ENCODE assay signal across 1 cellular context in the genomic region with DNA sequence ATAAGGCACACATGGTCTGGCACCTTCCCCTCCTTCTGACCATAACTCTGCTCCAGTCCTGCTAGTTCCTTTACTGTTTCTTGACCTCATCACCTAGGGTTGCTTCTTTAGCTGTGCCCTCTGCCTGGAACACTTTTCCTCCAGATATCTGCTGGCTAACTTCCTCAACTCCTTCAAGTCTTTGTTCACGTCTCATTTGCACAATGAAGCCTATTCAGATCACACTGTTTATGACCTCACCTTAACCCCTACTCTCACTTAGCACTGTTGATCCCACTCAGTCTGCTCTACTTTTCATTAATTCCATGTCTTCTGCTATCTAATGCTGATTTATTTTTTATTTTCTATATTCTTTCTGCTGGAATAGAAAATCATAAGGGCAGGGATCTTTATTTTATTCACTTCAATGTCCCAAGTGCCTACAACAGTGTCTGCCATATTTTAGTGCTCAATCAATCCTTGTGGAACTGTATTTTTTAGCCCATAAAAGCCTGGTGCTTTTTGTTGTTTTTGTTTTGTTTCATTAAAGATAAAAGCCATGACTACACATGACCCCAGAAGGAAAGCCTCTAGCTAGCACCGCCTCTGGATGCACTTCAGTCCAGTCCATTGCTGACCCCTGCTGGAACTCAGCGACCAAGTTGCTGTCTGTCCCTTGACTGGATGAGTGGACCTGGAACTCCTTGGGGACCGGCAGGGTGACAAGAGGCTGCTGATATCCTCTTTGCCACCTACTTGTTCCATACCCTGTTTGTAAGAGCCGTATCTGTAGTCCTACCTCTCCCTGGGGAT.
TF ChIP-seq lines count a peak whose summit lies in the region.

No MANE protein-coding gene starts in this region.

TF ChIP-seq in K562, 482 proteins besides CTCF, POLR2A, EP300 and RAD21 (continues in another document):
- TF ChIP-seq HMG20A (CRISPR knock-in tag; conservative IDR thresholded peaks at IDR 0.05) (no peak; the same call in 1 of the 2 replicates), MYNN (IDR thresholded peaks at IDR 0.05) (0 out of 2 replicates have a peak, but pooled peaks have one; percentile 67), MYNN (CRISPR knock-in tag; IDR thresholded peaks at IDR 0.05) (no peak), CREB5 (CRISPR knock-in tag; IDR thresholded peaks at IDR 0.05) (no peak), CREM (IDR thresholded peaks at IDR 0.05; ENCODE audit: low read depth) (no peak), SIN3B (IDR thresholded peaks at IDR 0.05; ENCODE audit: low read depth) (no peak), C11orf30 (IDR thresholded peaks at IDR 0.05; ENCODE audit: low read depth) (no peak), MITF (IDR thresholded peaks at IDR 0.05) (no peak), NFATC3 (IDR thresholded peaks at IDR 0.05) (no peak), NR2C1 (IDR thresholded peaks at IDR 0.05) (peak; percentile 44; the same call in 1 of the 2 replicates), NR2C1 (tag; IDR thresholded peaks at IDR 0.05) (peak; percentile 75; the same call in 1 of the 2 replicates), ZFP1 (CRISPR knock-in tag; IDR thresholded peaks at IDR 0.05) (no peak), POLR2B (IDR thresholded peaks at IDR 0.05; ENCODE audit: low read depth, partially characterized antibody) (no peak), RFX5 (IDR thresholded peaks at IDR 0.05; ENCODE audit: low read depth, low read length) (no peak), ARNT (IDR thresholded peaks at IDR 0.05) (peak in 1 of 2 experiments; percentile 51; a peak in 1 of 4 replicates), RREB1 (CRISPR knock-in tag; IDR thresholded peaks at IDR 0.05) (no peak), NBN (IDR thresholded peaks at IDR 0.05; ENCODE audit: low read depth) (no peak), SLC30A9 (CRISPR knock-in tag; IDR thresholded peaks at IDR 0.05) (no peak), ZNF140 (CRISPR knock-in tag; IDR thresholded peaks at IDR 0.05) (no peak), BMI1 (IDR thresholded peaks at IDR 0.05; ENCODE audit: low read length) (peak; percentile 76), EHMT2 (IDR thresholded peaks at IDR 0.05) (no peak), PKNOX1 (IDR thresholded peaks at IDR 0.05) (no peak)
- TF ChIP-seq, protein P1, sequence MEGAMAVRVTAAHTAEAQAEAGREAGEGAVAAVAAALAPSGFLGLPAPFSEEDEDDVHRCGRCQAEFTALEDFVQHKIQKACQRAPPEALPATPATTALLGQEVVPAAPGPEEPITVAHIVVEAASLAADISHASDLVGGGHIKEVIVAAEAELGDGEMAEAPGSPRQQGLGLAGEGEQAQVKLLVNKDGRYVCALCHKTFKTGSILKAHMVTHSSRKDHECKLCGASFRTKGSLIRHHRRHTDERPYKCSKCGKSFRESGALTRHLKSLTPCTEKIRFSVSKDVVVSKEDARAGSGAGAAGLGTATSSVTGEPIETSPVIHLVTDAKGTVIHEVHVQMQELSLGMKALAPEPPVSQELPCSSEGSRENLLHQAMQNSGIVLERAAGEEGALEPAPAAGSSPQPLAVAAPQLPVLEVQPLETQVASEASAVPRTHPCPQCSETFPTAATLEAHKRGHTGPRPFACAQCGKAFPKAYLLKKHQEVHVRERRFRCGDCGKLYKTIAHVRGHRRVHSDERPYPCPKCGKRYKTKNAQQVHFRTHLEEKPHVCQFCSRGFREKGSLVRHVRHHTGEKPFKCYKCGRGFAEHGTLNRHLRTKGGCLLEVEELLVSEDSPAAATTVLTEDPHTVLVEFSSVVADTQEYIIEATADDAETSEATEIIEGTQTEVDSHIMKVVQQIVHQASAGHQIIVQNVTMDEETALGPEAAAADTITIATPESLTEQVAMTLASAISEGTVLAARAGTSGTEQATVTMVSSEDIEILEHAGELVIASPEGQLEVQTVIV (CRISPR knock-in tag; IDR thresholded peaks at IDR 0.05; ENCODE audit: borderline replicate concordance) = no peak
- TF ChIP-seq, protein P2, sequence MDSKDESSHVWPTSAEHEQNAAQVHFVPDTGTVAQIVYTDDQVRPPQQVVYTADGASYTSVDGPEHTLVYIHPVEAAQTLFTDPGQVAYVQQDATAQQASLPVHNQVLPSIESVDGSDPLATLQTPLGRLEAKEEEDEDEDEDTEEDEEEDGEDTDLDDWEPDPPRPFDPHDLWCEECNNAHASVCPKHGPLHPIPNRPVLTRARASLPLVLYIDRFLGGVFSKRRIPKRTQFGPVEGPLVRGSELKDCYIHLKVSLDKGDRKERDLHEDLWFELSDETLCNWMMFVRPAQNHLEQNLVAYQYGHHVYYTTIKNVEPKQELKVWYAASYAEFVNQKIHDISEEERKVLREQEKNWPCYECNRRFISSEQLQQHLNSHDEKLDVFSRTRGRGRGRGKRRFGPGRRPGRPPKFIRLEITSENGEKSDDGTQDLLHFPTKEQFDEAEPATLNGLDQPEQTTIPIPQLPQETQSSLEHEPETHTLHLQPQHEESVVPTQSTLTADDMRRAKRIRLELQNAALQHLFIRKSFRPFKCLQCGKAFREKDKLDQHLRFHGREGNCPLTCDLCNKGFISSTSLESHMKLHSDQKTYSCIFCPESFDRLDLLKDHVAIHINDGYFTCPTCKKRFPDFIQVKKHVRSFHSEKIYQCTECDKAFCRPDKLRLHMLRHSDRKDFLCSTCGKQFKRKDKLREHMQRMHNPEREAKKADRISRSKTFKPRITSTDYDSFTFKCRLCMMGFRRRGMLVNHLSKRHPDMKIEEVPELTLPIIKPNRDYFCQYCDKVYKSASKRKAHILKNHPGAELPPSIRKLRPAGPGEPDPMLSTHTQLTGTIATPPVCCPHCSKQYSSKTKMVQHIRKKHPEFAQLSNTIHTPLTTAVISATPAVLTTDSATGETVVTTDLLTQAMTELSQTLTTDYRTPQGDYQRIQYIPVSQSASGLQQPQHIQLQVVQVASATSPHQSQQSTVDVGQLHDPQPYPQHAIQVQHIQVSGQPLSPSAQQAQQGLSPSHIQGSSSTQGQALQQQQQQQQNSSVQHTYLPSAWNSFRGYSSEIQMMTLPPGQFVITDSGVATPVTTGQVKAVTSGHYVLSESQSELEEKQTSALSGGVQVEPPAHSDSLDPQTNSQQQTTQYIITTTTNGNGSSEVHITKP (IDR thresholded peaks at IDR 0.05; ENCODE audit: partially characterized antibody) = no peak
- TF ChIP-seq, protein P3, sequence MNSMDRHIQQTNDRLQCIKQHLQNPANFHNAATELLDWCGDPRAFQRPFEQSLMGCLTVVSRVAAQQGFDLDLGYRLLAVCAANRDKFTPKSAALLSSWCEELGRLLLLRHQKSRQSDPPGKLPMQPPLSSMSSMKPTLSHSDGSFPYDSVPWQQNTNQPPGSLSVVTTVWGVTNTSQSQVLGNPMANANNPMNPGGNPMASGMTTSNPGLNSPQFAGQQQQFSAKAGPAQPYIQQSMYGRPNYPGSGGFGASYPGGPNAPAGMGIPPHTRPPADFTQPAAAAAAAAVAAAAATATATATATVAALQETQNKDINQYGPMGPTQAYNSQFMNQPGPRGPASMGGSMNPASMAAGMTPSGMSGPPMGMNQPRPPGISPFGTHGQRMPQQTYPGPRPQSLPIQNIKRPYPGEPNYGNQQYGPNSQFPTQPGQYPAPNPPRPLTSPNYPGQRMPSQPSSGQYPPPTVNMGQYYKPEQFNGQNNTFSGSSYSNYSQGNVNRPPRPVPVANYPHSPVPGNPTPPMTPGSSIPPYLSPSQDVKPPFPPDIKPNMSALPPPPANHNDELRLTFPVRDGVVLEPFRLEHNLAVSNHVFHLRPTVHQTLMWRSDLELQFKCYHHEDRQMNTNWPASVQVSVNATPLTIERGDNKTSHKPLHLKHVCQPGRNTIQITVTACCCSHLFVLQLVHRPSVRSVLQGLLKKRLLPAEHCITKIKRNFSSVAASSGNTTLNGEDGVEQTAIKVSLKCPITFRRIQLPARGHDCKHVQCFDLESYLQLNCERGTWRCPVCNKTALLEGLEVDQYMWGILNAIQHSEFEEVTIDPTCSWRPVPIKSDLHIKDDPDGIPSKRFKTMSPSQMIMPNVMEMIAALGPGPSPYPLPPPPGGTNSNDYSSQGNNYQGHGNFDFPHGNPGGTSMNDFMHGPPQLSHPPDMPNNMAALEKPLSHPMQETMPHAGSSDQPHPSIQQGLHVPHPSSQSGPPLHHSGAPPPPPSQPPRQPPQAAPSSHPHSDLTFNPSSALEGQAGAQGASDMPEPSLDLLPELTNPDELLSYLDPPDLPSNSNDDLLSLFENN (IDR thresholded peaks at IDR 0.05; ENCODE audit: low read depth in 2 of 2, low read length in 2 of 2) = 0 out of 4 replicates have a peak, but pooled peaks of 1 of the 2 experiments have one; percentile 52
- TF ChIP-seq, protein P4, sequence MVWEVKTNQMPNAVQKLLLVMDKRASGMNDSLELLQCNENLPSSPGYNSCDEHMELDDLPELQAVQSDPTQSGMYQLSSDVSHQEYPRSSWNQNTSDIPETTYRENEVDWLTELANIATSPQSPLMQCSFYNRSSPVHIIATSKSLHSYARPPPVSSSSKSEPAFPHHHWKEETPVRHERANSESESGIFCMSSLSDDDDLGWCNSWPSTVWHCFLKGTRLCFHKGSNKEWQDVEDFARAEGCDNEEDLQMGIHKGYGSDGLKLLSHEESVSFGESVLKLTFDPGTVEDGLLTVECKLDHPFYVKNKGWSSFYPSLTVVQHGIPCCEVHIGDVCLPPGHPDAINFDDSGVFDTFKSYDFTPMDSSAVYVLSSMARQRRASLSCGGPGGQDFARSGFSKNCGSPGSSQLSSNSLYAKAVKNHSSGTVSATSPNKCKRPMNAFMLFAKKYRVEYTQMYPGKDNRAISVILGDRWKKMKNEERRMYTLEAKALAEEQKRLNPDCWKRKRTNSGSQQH (CRISPR knock-in tag; IDR thresholded peaks at IDR 0.05) = no peak
- TF ChIP-seq, protein P5, sequence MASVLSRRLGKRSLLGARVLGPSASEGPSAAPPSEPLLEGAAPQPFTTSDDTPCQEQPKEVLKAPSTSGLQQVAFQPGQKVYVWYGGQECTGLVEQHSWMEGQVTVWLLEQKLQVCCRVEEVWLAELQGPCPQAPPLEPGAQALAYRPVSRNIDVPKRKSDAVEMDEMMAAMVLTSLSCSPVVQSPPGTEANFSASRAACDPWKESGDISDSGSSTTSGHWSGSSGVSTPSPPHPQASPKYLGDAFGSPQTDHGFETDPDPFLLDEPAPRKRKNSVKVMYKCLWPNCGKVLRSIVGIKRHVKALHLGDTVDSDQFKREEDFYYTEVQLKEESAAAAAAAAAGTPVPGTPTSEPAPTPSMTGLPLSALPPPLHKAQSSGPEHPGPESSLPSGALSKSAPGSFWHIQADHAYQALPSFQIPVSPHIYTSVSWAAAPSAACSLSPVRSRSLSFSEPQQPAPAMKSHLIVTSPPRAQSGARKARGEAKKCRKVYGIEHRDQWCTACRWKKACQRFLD (CRISPR knock-in tag; IDR thresholded peaks at IDR 0.05) = no peak
